In the genomic region with DNA sequence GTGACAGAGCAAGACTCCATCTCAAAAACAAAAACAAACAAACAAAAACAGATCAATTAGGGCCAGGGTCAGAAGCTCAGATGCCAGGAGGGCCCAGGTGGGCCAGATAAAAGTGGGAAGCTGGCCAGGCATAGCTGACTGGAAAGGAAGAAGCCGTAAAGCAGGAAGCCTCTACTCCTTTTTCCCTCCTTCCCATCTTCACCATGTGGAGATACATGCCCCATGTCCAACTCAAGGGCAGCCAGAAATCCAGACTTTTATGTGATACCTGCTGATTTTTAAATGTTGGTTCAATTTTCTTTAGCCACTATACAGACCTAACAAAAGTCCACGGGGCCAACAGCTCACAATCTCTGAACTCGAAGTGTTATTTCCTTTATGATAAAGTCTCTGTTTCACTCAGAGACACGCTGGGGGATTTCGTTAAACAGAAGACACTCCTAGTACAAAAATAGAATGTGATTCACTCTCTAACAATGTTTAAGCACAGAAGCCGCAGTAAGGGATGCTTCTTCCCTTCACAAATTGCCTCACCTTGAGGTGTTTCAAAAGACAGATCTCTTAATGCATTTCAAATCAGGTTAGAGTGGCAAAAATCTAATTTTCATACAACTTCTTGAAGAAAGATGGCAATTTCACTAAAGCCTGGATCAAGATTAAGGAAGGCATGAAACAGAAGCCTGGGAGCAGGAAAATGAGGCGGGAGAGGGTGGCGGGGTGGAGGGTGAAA, we compare ENCODE assay signal across 8 cellular contexts. TPM values are rescaled to one million over a fixed set of nuclear protein-coding genes. Genes with fewer than 3 reads are reported as not detected.
A peak's percentile ranks its signal among the peaks of the same experiment; 100 is the strongest.
DNase-seq lines count a peak whose midpoint lies in the region; ATAC-seq and TF ChIP-seq lines count a peak whose summit lies in the region.
"Had no signal": no experiment of that assay in that cellular context is flagged by ENCODE, and none has a peak within 500 bp of the region (broad histone marks: within the 10 kb centered on the region; RNA-seq: fewer than 3 reads in every experiment).

No MANE protein-coding gene starts in this region.

- 0 out of 2 replicates have a peak, but pooled peaks cover 4% of the 10 kb centered on the region for H3F3A ChIP-seq in PC-9 (ENCODE audit: insufficient read depth, low read depth)

- POLR2A ChIA-PET in PC-9 (lab: Charles Lee; ENCODE audit: unreplicated experiment): interaction anchor here (0.6 kb wide), 3 partner anchors 22 to 529 kb away, joined by 3 to 7 read pairs (median 4); no protein-coding TSS in a partner anchor
- POLR2A ChIA-PET in CD4-positive, alpha-beta memory T cell (lab: Charles Lee; ENCODE audit: partially characterized antibody): no interaction called here

- peaks cover 11% of the 10 kb centered on the region for H3K4me1 ChIP-seq in PC-9 (replicated peaks; ENCODE audit: insufficient read depth)
- no peaks in the 10 kb centered on the region for H3K4me1 ChIP-seq in CD4-positive, alpha-beta memory T cell (ENCODE audit: insufficient read depth, low read length)

- peak overlapping the region; percentile 51 for H3K4me2 ChIP-seq in PC-9

- H2AFZ ChIP-seq in PC-9: no peak overlapping the region; the same call in 1 of the 2 replicates

- no peaks in the 10 kb centered on the region for H3K9me3 Mint-ChIP-seq in CD4-positive, alpha-beta memory T cell

- intact Hi-C loops in PC-9 (cut with micrococcal nuclease; ENCODE audit: unreplicated experiment): no loop called here
- intact Hi-C loops in CD4-positive, alpha-beta memory T cell (cut with micrococcal nuclease): no loop called here

- H3K4me3 ChIP-seq in PC-9: no peak overlapping the region
- H3K4me3 ChIP-seq in CD4-positive, alpha-beta memory T cell (ENCODE audit: low read length in 2 of 2): no peak overlapping the region
- H3K4me3 ChIP-seq: lung had no signal

- H3K36me3 ChIP-seq in PC-9 (ENCODE audit: low read depth): no peaks in the 10 kb centered on the region
- H3K36me3 ChIP-seq in CD4-positive, alpha-beta memory T cell (ENCODE audit: insufficient read depth, low read length): no peaks in the 10 kb centered on the region

- no peaks in the 10 kb centered on the region for H3K9me3 ChIP-seq in PC-9 (ENCODE audit: insufficient read depth, low read depth)
- no peaks in the 10 kb centered on the region for H3K9me3 ChIP-seq in CD4-positive, alpha-beta memory T cell (ENCODE audit: control insufficient read depth in 1 of 2, low read length in 2 of 2)

- no TSS peak for BruUV-seq in PC-9 (replicated peaks; lab: Mats Ljungman, UMichigan)

- no peaks in the 10 kb centered on the region for H3K4me1 Mint-ChIP-seq in CD4-positive, alpha-beta memory T cell

- no peaks in the 10 kb centered on the region for H3K36me3 Mint-ChIP-seq in CD4-positive, alpha-beta memory T cell

- peak; percentile 76 for ATAC-seq in GM19025 (IDR thresholded peaks at IDR 0.05; ENCODE audit: low read depth, unreplicated experiment)
- peak; percentile 77 for ATAC-seq in HG02798 (IDR thresholded peaks at IDR 0.05; ENCODE audit: poor library complexity, unreplicated experiment)
- no peak for ATAC-seq in HG02970 (IDR thresholded peaks at IDR 0.05; ENCODE audit: low FRiP score, unreplicated experiment)

- H4K20me1 ChIP-seq in PC-9 (ENCODE audit: insufficient read depth): no peaks in the 10 kb centered on the region

- H3K27ac Mint-ChIP-seq in CD4-positive, alpha-beta memory T cell: peak overlapping the region in 1 of 7 donors; percentile 47

- H3K27me3 Mint-ChIP-seq in CD4-positive, alpha-beta memory T cell: no peaks in the 10 kb centered on the region

- no peak for TF ChIP-seq CTCF in PC-9 (conservative IDR thresholded peaks at IDR 0.05)

- no peaks in the 10 kb centered on the region for H3K9me2 ChIP-seq in PC-9 (ENCODE audit: insufficient read depth)

- no peak overlapping the region for H3K27ac ChIP-seq in PC-9
- H3K27ac ChIP-seq in CD4-positive, alpha-beta memory T cell (ENCODE audit: low read depth, low read length): no peak overlapping the region

- no peaks in the 10 kb centered on the region for H3K27me3 ChIP-seq in PC-9 (ENCODE audit: insufficient read depth, low read depth)
- H3K27me3 ChIP-seq in CD4-positive, alpha-beta memory T cell (ENCODE audit: insufficient read depth, low read length): no peaks in the 10 kb centered on the region

- DNase-seq in PC-9 (peak in 1 of 2 experiments; percentile 70), myocyte (ENCODE audit: low read depth) (peak; percentile 46)
- no peak for DNase-seq in activated effector memory CD4-positive, alpha-beta T cell treated with anti-CD3 and anti-CD28 coated beads, Interleukin-2, amount 50 U/mL, for 16 hours
- DNase-seq in CD4-positive, alpha-beta memory T cell: no peak

- CTCF ChIA-PET in PC-9 (lab: Charles Lee): no interaction called here
- CTCF ChIA-PET in CD4-positive, alpha-beta memory T cell (lab: Charles Lee; ENCODE audit: partially characterized antibody): no interaction called here

- no peak overlapping the region for H3K4me3 Mint-ChIP-seq in CD4-positive, alpha-beta memory T cell

- H3K79me2 ChIP-seq in PC-9 (ENCODE audit: low read depth): no peaks in the 10 kb centered on the region

RNA-seq across cellular contexts. Expression of gene TMEM247, which starts 14.0 kb away (rescaled TPM):
- total RNA-seq in PC-9 (2021) (not detected in 2 replicates), myocyte (not detected in 2 replicates)
- polyA plus RNA-seq in myocyte (2012): not detected
- total RNA-seq in CD4-positive, alpha-beta memory T cell: not detected
- polyA plus RNA-seq in CD4-positive, alpha-beta memory T cell: not detected
- total RNA-seq: lung had no signal
- polyA plus RNA-seq: lung had no signal

RNA-seq across cellular contexts. Expression of gene RHOQ, which starts 48.9 kb away (rescaled TPM):
- total RNA-seq in PC-9 (2021) (19.5 and 19.7 TPM in 2 replicates), myocyte (79.0 and 90.9 TPM in 2 replicates)
- polyA plus RNA-seq in myocyte (2012): 69.6 TPM
- total RNA-seq in CD4-positive, alpha-beta memory T cell: 10 to 100 TPM; 26.5 to 30.6 TPM
- polyA plus RNA-seq in CD4-positive, alpha-beta memory T cell: 1 to 10 TPM in 1 of 2 donors, under 1 TPM in 1; 0.46 to 2.3 TPM

RNA-seq across cellular contexts. Expression of gene ATP6V1E2, which starts 49.0 kb away (rescaled TPM):
- 23.9 and 24.1 TPM in 2 replicates for total RNA-seq in PC-9 (2021)
- 2.2 and 4.1 TPM in 2 replicates for total RNA-seq in myocyte
- polyA plus RNA-seq in myocyte (2012): 5.0 TPM
- 10 to 100 TPM; 22.8 to 25.5 TPM for total RNA-seq in CD4-positive, alpha-beta memory T cell
- polyA plus RNA-seq in CD4-positive, alpha-beta memory T cell: 1 to 10 TPM; 6.8 to 9.6 TPM
